Comparison of ENCODE assay signal across 8 cellular contexts in genomic region chr5:95967236-95967635, GRCh38.
"Had no signal": no experiment of that assay in that cellular context is flagged by ENCODE, and none has a peak within 500 bp of the region (broad histone marks: within the 10 kb centered on the region; RNA-seq: fewer than 3 reads in every experiment).

No MANE protein-coding gene starts in this region.

- H3K27ac ChIP-seq: HL-60, KMS-11 had no signal

- H3K4me2 ChIP-seq: KMS-11 had no signal

- H3K9ac ChIP-seq: KMS-11 had no signal

- ATAC-seq: HepG2, K562 had no signal

- DNase-seq: IMR-90, KBM-7, KG1 had no signal

- H3K4me3 ChIP-seq: K562 had no signal

- FAIRE-seq: HepG2, HTR-8/SVneo, K562 had no signal
